ENCODE assay signal across 28 cellular contexts in the genomic region with DNA sequence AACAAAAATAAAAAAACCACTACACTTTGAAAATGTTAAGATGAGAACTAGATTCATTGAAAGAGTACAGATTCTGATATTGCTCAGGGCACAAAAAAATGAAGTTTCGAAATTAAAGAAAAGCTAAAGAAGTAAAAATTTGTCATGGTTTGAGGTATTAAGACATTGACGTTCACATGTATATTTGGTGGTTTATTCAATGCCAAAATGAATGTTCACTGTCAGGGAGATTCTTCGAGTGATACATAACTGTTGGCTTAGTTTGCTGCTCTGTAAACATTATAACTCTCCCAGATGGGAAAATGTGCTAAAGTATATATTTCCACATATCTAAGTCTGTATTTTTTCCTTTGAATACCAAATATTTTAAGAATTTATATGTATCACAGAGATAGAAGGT.
DNase-seq lines count a peak whose midpoint lies in the region; FAIRE-seq and TF ChIP-seq lines count a peak whose summit lies in the region.
"Had no signal": no experiment of that assay in that cellular context is flagged by ENCODE, and none has a peak within 500 bp of the region (broad histone marks: within the 10 kb centered on the region; RNA-seq: fewer than 3 reads in every experiment).

No MANE protein-coding gene starts in this region.

- CTCF ChIA-PET in CD4-positive, alpha-beta memory T cell (lab: Charles Lee; ENCODE audit: partially characterized antibody): no interaction called here

- H3K9me3 ChIP-seq in kidney (ENCODE audit: control insufficient read depth in 1 of 2, low read length in 2 of 2): no peaks in the 10 kb centered on the region
- H3K9me3 ChIP-seq in CD4-positive, alpha-beta memory T cell (ENCODE audit: control insufficient read depth in 1 of 2, low read length in 2 of 2): no peaks in the 10 kb centered on the region
- H3K9me3 ChIP-seq: thyroid gland had no signal

- intact Hi-C loops in kidney (cut with DNase I): no loop called here
- intact Hi-C loops in CD4-positive, alpha-beta memory T cell (cut with micrococcal nuclease): no loop called here

- no peak for FAIRE-seq in kidney (lab: Jason Lieb, UNC)
- FAIRE-seq: GM12892 had no signal

- H3K36me3 Mint-ChIP-seq in HFFc6 (ENCODE audit: low read depth): no peaks in the 10 kb centered on the region
- H3K36me3 Mint-ChIP-seq in CD4-positive, alpha-beta memory T cell: no peaks in the 10 kb centered on the region
- H3K36me3 Mint-ChIP-seq: naive B cell had no signal

- H3K27me3 Mint-ChIP-seq in HFFc6 (ENCODE audit: insufficient read depth): no peaks in the 10 kb centered on the region
- no peaks in the 10 kb centered on the region for H3K27me3 Mint-ChIP-seq in CD4-positive, alpha-beta memory T cell
- H3K27me3 Mint-ChIP-seq: activated naive CD8-positive, alpha-beta T cell treated with anti-CD3 and anti-CD28 coated beads, Interleukin-2, amount 50 U/mL, for 24 hours; naive B cell; stimulated activated naive CD8-positive, alpha-beta T cell treated with anti-CD3 and anti-CD28 coated beads, Interleukin-15, Interleukin-2, amounts not matched to agents 100 ng/mL and 50 ng/mL, for 24 hours had no signal

- H3K4me3 Mint-ChIP-seq in HFFc6: no peak overlapping the region
- H3K4me3 Mint-ChIP-seq in CD4-positive, alpha-beta memory T cell: no peak overlapping the region
- H3K4me3 Mint-ChIP-seq: activated naive CD8-positive, alpha-beta T cell treated with anti-CD3 and anti-CD28 coated beads, Interleukin-2, amount 50 U/mL, for 24 hours; naive B cell; stimulated activated naive CD8-positive, alpha-beta T cell treated with anti-CD3 and anti-CD28 coated beads, Interleukin-15, Interleukin-2, amounts not matched to agents 100 ng/mL and 50 ng/mL, for 24 hours had no signal

- peaks cover 10% of the 10 kb centered on the region for H3K4me1 Mint-ChIP-seq in HFFc6 (ENCODE audit: low read depth)
- no peaks in the 10 kb centered on the region for H3K4me1 Mint-ChIP-seq in CD4-positive, alpha-beta memory T cell
- H3K4me1 Mint-ChIP-seq: activated naive CD8-positive, alpha-beta T cell treated with anti-CD3 and anti-CD28 coated beads, Interleukin-2, amount 50 U/mL, for 24 hours; naive B cell had no signal

- no peak overlapping the region for H3K9ac ChIP-seq in kidney (ENCODE audit: low read length in 2 of 2)

- no peaks in the 10 kb centered on the region for H3K9me3 Mint-ChIP-seq in HFFc6
- H3K9me3 Mint-ChIP-seq in CD4-positive, alpha-beta memory T cell: peaks cover 0 to 3% (median 0%) of the 10 kb centered on the region in 8 donors
- H3K9me3 Mint-ChIP-seq: activated naive CD8-positive, alpha-beta T cell treated with anti-CD3 and anti-CD28 coated beads, Interleukin-2, amount 50 U/mL, for 24 hours; stimulated activated naive CD8-positive, alpha-beta T cell treated with anti-CD3 and anti-CD28 coated beads, Interleukin-15, Interleukin-2, amounts not matched to agents 100 ng/mL and 50 ng/mL, for 24 hours had no signal

- H3K27ac ChIP-seq in kidney (ENCODE audit: low read depth in 2 of 2, low read length in 2 of 2): no peak overlapping the region
- no peak overlapping the region for H3K27ac ChIP-seq in CD4-positive, alpha-beta memory T cell (ENCODE audit: low read depth, low read length)
- H3K27ac ChIP-seq: C4-2B, PC-9, skin epidermis, thyroid gland, WERI-Rb-1 had no signal

- H3K27me3 ChIP-seq in CD4-positive, alpha-beta memory T cell (ENCODE audit: insufficient read depth, low read length): no peaks in the 10 kb centered on the region
- H3K27me3 ChIP-seq: thyroid gland had no signal

- no peaks in the 10 kb centered on the region for H3K36me3 ChIP-seq in kidney (ENCODE audit: control insufficient read depth in 1 of 2, insufficient read depth in 2 of 2, low read length in 2 of 2)
- no peaks in the 10 kb centered on the region for H3K36me3 ChIP-seq in CD4-positive, alpha-beta memory T cell (ENCODE audit: insufficient read depth, low read length)
- H3K36me3 ChIP-seq: thyroid gland, WERI-Rb-1 had no signal

- no peaks in the 10 kb centered on the region for H3K4me1 ChIP-seq in kidney (ENCODE audit: control insufficient read depth in 1 of 2, insufficient read depth in 1 of 2, low read depth in 1 of 2, low read length in 2 of 2)
- H3K4me1 ChIP-seq in CD4-positive, alpha-beta memory T cell (ENCODE audit: insufficient read depth, low read length): no peaks in the 10 kb centered on the region
- H3K4me1 ChIP-seq: thyroid gland had no signal

- POLR2A ChIA-PET in CD4-positive, alpha-beta memory T cell (lab: Charles Lee; ENCODE audit: partially characterized antibody): no interaction called here

- no peak for TF ChIP-seq CTCF in AG10803 (conservative IDR thresholded peaks at IDR 0.05; ENCODE audit: low read length)
- TF ChIP-seq CTCF in HFFc6 (IDR thresholded peaks at IDR 0.05): no peak
- TF ChIP-seq CTCF in choroid plexus epithelial cell (conservative IDR thresholded peaks at IDR 0.05; ENCODE audit: low read depth, low read length): no peak
- TF ChIP-seq CTCF in kidney (IDR thresholded peaks at IDR 0.05; ENCODE audit: borderline replicate concordance, extremely low read depth, insufficient read depth): no peak

- DNase-seq in AG10803 (ENCODE audit: low read depth) (peak; percentile 87), HFFc6 (peak; percentile 10), choroid plexus epithelial cell (ENCODE audit: low read depth) (peak; percentile 42), non-pigmented ciliary epithelial cell (ENCODE audit: low read depth) (peak; percentile 11), kidney (no peak), A172 (ENCODE audit: low spot score) (no peak)
- DNase-seq in activated naive CD4-positive, alpha-beta T cell treated with anti-CD3 and anti-CD28 coated beads, Interleukin-2, amount 50 U/mL, for 16 hours: no peak
- no peak for DNase-seq in CD4-positive, alpha-beta memory T cell
- DNase-seq: activated CD4-positive, alpha-beta T cell treated with anti-CD3 and anti-CD28 coated beads for 48 hours; activated gamma-delta T cell treated with Interleukin-2 at 50 U/mL for 16 hours; activated naive CD8-positive, alpha-beta T cell treated with anti-CD3 and anti-CD28 coated beads, Interleukin-2, amount 50 U/mL, for 24 hours; activated T-cell treated with anti-CD3 and anti-CD28 coated beads, Interleukin-2, amount 50 U/mL, for 1 hour; DMS79 treated with DMSO at 0.1 percent for 48 hours; effector memory CD4-positive, alpha-beta T cell; islet precursor cell; naive B cell; NCI-H1092 treated with DMSO at 0.1 percent for 48 hours; NCI-H1930; NCI-H526; nucleus accumbens; PC-9; SHP77 treated with DMSO at 0.1 percent for 48 hours; thyroid gland; WERI-Rb-1 had no signal

- H3K27ac Mint-ChIP-seq in HFFc6: no peak overlapping the region
- H3K27ac Mint-ChIP-seq in CD4-positive, alpha-beta memory T cell: no peak overlapping the region
- H3K27ac Mint-ChIP-seq: activated naive CD8-positive, alpha-beta T cell treated with anti-CD3 and anti-CD28 coated beads, Interleukin-2, amount 50 U/mL, for 24 hours; naive B cell; stimulated activated naive CD8-positive, alpha-beta T cell treated with anti-CD3 and anti-CD28 coated beads, Interleukin-15, Interleukin-2, amounts not matched to agents 100 ng/mL and 50 ng/mL, for 24 hours had no signal

- H3K4me3 ChIP-seq in AG10803 (ENCODE audit: low read length) (no peak overlapping the region), choroid plexus epithelial cell (ENCODE audit: low read depth, low read length) (no peak overlapping the region), kidney (ENCODE audit: low read length in 2 of 2) (no peak overlapping the region)
- H3K4me3 ChIP-seq in CD4-positive, alpha-beta memory T cell (ENCODE audit: low read length in 2 of 2): no peak overlapping the region
- H3K4me3 ChIP-seq: PC-9, skin epidermis, thyroid gland had no signal

Comparison
In these comparisons a context has a peak if more than half of its experiments do, and no peak if none do; other contexts are left out.
1. DNase-seq: peak in AG10803 (single experiment), HFFc6 (single experiment), choroid plexus epithelial cell (single experiment) and non-pigmented ciliary epithelial cell (single experiment); none in activated naive CD4-positive, alpha-beta T cell treated with anti-CD3 and anti-CD28 coated beads, Interleukin-2, amount 50 U/mL, for 16 hours (single experiment), kidney (single experiment), CD4-positive, alpha-beta memory T cell (0 of 5) and A172 (single experiment).